In the genomic region with DNA sequence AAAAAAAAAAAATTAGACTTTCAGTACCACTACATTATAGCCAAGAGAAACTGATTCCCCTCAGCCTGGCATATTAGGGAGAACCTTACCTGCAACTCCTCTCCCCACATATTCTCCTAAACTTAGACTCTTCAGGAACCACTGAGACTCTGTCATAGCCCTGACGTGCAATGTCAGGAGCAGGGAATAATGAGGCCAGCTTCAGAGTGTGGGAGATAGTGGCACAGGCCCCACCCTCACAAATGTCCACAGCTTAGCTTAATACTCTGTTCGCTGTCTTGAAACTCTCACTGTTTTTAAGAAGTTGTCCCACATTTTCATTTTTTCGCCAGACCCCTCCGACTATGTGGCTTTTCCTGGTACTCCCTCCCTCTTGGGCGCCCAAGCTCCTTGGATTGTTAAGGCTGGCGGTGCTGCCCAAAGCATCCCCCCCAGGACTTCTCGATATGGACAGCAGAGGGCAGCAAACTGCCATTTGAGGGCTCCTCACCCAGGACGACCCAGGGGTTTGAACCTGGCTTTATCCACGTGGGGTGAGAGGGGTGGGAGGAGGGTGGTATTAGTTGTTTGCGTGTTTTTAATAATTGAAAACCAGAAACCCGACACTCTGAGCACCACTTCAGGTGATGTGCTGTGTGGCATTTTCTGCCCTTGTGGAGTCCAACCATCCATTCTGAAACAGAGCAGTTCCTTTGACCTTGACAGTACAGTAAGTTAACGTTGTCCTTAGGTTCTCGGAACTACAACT, we compare ENCODE assay signal across 8 cellular contexts.
DNase-seq lines count a peak whose midpoint lies in the region; ATAC-seq lines count a peak whose summit lies in the region.

No MANE protein-coding gene starts in this region.

- DNase-seq in NCI-H2171 treated with DMSO at 0.1 percent for 48 hours (lab: John Stamatoyannopoulos, UW) (peak; percentile 11), NCI-H2171 (lab: John Stamatoyannopoulos, UW) (no peak), NCI-H2029 (lab: John Stamatoyannopoulos, UW) (peak; percentile 72), caudate nucleus (lab: John Stamatoyannopoulos, UW) (peak in 50 of 61 donors; percentile 1 to 54 (median 28)), left kidney (ENCODE audit: low read depth, low spot score) (peak; percentile 91)
- peak; percentile 6 to 42 (median 23) for DNase-seq in activated CD4-positive, CD25-positive, alpha-beta regulatory T cell (lab: John Stamatoyannopoulos, UW)
- DNase-seq in stimulated activated CD4-positive, alpha-beta T cell treated with anti-CD3 and anti-CD28 coated beads, Interleukin-4, amount 100 ng/mL, for 24 hours, result peak; percentile 67

- peak; percentile 81 for ATAC-seq in HG02678 (IDR thresholded peaks at IDR 0.05; ENCODE audit: unreplicated experiment)

- no peak overlapping the region for H3K27ac ChIP-seq in caudate nucleus (ENCODE audit: low read depth, low read length)
